Comparison of ENCODE assay signal across 9 cellular contexts in the genomic region with DNA sequence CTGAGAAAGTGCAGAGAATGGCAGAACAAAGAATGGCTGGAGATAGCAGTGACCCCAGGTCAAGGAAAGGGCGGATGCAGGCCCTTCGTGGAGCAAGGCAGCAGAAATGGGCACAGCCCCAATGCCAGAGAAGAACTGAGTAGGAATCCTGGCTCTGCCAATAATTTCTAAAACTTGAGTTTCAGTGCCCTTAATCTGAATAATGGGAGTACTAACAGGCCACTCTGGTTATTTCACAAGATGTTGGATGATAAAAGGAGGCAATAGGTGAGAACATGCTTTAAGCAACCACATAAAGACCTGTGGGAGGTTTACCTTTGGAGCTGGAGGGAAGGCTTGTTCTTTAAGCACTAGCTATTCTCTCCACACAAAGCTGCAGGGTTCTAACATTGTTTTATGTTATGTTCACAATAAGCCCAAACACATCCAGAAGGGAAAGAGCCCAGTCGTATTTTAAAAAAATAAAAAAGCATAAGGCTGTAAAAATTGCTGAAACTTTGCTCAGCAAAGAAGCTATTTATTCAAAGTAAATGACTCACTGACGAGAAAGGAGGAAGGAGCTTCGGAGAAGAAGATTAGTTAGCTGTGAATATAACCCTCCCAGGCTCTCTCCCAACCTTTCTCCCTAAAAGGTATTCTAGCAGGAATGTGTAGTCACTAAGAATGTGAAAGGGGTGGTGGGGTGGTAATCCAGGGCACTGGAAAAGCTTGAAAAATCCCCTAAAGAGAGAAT.
DNase-seq lines count a peak whose midpoint lies in the region; ATAC-seq and TF ChIP-seq lines count a peak whose summit lies in the region.
"Had no signal": no experiment of that assay in that cellular context is flagged by ENCODE, and none has a peak within 500 bp of the region (broad histone marks: within the 10 kb centered on the region; RNA-seq: fewer than 3 reads in every experiment).

No MANE protein-coding gene starts in this region.

- no peaks in the 10 kb centered on the region; the same call in 1 of the 2 replicates for H3K9me3 Mint-ChIP-seq in HFFc6
- peaks cover 5% of the 10 kb centered on the region for H3K9me3 Mint-ChIP-seq in activated T-cell treated with anti-CD3 and anti-CD28 coated beads, Interleukin-2, amount 50 U/mL, for 24 hours

- DNase-seq in HFFc6 (peak; percentile 80), brain pericyte (ENCODE audit: low read depth, low spot score) (peak; percentile 27), iris pigment epithelial cell (ENCODE audit: low read depth) (peak; percentile 54), stromal cell of bone marrow (ENCODE audit: low read depth) (peak; percentile 64), left colon (no peak)
- DNase-seq in activated T-cell treated with anti-CD3 and anti-CD28 coated beads, Interleukin-2, amount 50 U/mL, for 24 hours, result no peak
- DNase-seq: SJCRH30 had no signal

- peaks cover 13% of the 10 kb centered on the region for H3K36me3 Mint-ChIP-seq in HFFc6 (ENCODE audit: low read depth)
- H3K36me3 Mint-ChIP-seq in activated T-cell treated with anti-CD3 and anti-CD28 coated beads, Interleukin-2, amount 50 U/mL, for 24 hours (ENCODE audit: low read depth), result no peaks in the 10 kb centered on the region

- H3K27me3 Mint-ChIP-seq in HFFc6 (ENCODE audit: insufficient read depth), result no peaks in the 10 kb centered on the region; the same call in 1 of the 2 replicates
- H3K27me3 Mint-ChIP-seq in activated T-cell treated with anti-CD3 and anti-CD28 coated beads, Interleukin-2, amount 50 U/mL, for 24 hours, result no peaks in the 10 kb centered on the region

- intact Hi-C loops in left colon (cut with DNase I, micrococcal nuclease), result no loop called here

- TF ChIP-seq CTCF in HFFc6 (IDR thresholded peaks at IDR 0.05), result no peak

- H3K4me1 Mint-ChIP-seq in HFFc6 (ENCODE audit: low read depth), result peaks cover 81% of the 10 kb centered on the region
- H3K4me1 Mint-ChIP-seq in activated T-cell treated with anti-CD3 and anti-CD28 coated beads, Interleukin-2, amount 50 U/mL, for 24 hours (ENCODE audit: low read depth), result no peaks in the 10 kb centered on the region

- H3K4me3 Mint-ChIP-seq in HFFc6, result peak overlapping the region; percentile 80
- H3K4me3 Mint-ChIP-seq in activated T-cell treated with anti-CD3 and anti-CD28 coated beads, Interleukin-2, amount 50 U/mL, for 24 hours, result no peak overlapping the region

- peak overlapping the region; percentile 95 for H3K27ac Mint-ChIP-seq in HFFc6
- H3K27ac Mint-ChIP-seq in activated T-cell treated with anti-CD3 and anti-CD28 coated beads, Interleukin-2, amount 50 U/mL, for 24 hours, result no peak overlapping the region

- ATAC-seq in GM21576 (IDR thresholded peaks at IDR 0.05; ENCODE audit: unreplicated experiment), result no peak
- no peak for ATAC-seq in left colon
- no peak for ATAC-seq in GM19324 (IDR thresholded peaks at IDR 0.05; ENCODE audit: low FRiP score, unreplicated experiment)

Comparison
In these comparisons a context has a peak if more than half of its experiments do, and no peak if none do; other contexts are left out.
1. DNase-seq: peak in HFFc6 (single experiment), brain pericyte (single experiment), iris pigment epithelial cell (single experiment) and stromal cell of bone marrow (single experiment); none in activated T-cell treated with anti-CD3 and anti-CD28 coated beads, Interleukin-2, amount 50 U/mL, for 24 hours (single experiment) and left colon (0 of 2).